Comparison of ENCODE assay signal across 1 cellular context in the genomic region with DNA sequence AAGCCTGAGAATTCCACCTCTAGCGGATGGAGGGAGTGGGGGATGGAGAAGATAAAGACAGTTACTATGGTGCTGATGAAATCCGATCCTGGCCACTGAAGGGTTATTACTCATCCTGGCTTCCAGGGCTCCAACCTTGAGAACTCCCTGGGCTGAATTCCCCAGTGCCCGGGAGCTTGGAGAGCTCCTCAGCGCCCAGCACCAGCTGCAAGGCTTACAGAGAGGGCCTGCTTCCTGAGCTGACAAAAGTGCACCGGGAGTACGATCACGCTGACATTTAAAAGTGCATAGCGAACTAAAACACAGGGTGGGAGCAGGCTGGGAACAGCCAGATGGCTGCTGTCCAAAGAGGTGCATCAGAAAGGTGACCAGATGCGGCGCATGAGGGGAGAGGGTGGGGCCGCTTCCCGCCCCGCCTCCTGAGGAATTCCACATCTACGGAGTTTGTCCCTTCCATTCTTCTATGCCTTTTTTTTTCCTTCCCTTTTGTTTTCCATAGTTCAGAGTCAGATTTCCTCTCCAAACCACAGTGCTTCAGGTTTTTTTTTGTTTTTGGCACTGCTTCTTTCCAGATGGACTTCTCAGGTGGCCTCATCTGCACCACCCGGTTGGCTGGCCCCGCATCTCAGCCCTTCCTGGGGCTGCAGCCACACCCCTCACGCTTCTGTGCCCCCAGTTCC.
TF ChIP-seq lines count a peak whose summit lies in the region.

No MANE protein-coding gene starts in this region.

TF ChIP-seq in HepG2, 621 proteins besides CTCF, POLR2A, EP300 and RAD21 (continued from another document):
- TF ChIP-seq, protein P1, sequence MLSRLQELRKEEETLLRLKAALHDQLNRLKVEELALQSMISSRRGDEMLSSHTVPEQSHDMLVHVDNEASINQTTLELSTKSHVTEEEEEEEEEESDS (CRISPR knock-in tag; IDR thresholded peaks at IDR 0.05; ENCODE audit: borderline replicate concordance) = no peak
- TF ChIP-seq ZNF329 (CRISPR knock-in tag; IDR thresholded peaks at IDR 0.05; ENCODE audit: low read depth) (no peak), ZKSCAN5 (CRISPR knock-in tag; IDR thresholded peaks at IDR 0.05) (no peak), KLF11 (CRISPR knock-in tag; IDR thresholded peaks at IDR 0.05) (no peak), TCF7 (IDR thresholded peaks at IDR 0.05; ENCODE audit: low read depth) (no peak), RCOR2 (CRISPR knock-in tag; IDR thresholded peaks at IDR 0.05) (no peak), ATRX (CRISPR knock-in tag; IDR thresholded peaks at IDR 0.05; ENCODE audit: borderline replicate concordance) (no peak), NKX3-1 (CRISPR knock-in tag; IDR thresholded peaks at IDR 0.05) (no peak), SP5 (CRISPR knock-in tag; IDR thresholded peaks at IDR 0.05; ENCODE audit: borderline replicate concordance, low read depth) (peak; percentile 49; the same call in 1 of the 2 replicates), ZNF292 (CRISPR knock-in tag; IDR thresholded peaks at IDR 0.05; ENCODE audit: borderline replicate concordance, low read depth) (no peak), ZNF652 (CRISPR knock-in tag; IDR thresholded peaks at IDR 0.05; ENCODE audit: borderline replicate concordance, low read depth) (peak; percentile 64; the same call in 1 of the 2 replicates), MIXL1 (CRISPR knock-in tag; IDR thresholded peaks at IDR 0.05) (no peak), AGO1 (IDR thresholded peaks at IDR 0.05; ENCODE audit: low read depth, low read length, poor library complexity, severe bottlenecking) (no peak), ETV6 (CRISPR knock-in tag; conservative IDR thresholded peaks at IDR 0.05) (no peak), GATAD2A (CRISPR knock-in tag; IDR thresholded peaks at IDR 0.05) (peak; percentile 19)
- TF ChIP-seq, protein P2, sequence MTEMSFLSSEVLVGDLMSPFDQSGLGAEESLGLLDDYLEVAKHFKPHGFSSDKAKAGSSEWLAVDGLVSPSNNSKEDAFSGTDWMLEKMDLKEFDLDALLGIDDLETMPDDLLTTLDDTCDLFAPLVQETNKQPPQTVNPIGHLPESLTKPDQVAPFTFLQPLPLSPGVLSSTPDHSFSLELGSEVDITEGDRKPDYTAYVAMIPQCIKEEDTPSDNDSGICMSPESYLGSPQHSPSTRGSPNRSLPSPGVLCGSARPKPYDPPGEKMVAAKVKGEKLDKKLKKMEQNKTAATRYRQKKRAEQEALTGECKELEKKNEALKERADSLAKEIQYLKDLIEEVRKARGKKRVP (CRISPR knock-in tag; IDR thresholded peaks at IDR 0.05) = peak in 1 of 2 experiments; percentile 32; a peak in 1 of 4 replicates
- TF ChIP-seq, protein P3, sequence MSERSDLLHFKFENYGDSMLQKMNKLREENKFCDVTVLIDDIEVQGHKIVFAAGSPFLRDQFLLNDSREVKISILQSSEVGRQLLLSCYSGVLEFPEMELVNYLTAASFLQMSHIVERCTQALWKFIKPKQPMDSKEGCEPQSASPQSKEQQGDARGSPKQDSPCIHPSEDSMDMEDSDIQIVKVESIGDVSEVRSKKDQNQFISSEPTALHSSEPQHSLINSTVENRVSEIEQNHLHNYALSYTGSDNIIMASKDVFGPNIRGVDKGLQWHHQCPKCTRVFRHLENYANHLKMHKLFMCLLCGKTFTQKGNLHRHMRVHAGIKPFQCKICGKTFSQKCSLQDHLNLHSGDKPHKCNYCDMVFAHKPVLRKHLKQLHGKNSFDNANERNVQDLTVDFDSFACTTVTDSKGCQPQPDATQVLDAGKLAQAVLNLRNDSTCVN (CRISPR knock-in tag; IDR thresholded peaks at IDR 0.05; ENCODE audit: borderline replicate concordance) = no peak
- TF ChIP-seq, protein P4, sequence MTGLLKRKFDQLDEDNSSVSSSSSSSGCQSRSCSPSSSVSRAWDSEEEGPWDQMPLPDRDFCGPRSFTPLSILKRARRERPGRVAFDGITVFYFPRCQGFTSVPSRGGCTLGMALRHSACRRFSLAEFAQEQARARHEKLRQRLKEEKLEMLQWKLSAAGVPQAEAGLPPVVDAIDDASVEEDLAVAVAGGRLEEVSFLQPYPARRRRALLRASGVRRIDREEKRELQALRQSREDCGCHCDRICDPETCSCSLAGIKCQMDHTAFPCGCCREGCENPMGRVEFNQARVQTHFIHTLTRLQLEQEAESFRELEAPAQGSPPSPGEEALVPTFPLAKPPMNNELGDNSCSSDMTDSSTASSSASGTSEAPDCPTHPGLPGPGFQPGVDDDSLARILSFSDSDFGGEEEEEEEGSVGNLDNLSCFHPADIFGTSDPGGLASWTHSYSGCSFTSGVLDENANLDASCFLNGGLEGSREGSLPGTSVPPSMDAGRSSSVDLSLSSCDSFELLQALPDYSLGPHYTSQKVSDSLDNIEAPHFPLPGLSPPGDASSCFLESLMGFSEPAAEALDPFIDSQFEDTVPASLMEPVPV (CRISPR knock-in tag; IDR thresholded peaks at IDR 0.05) = no peak
TF ChIP-seq in HepG2: peak in this region for 18.
